11 cellular contexts compared by ENCODE assay signal in the genomic region with DNA sequence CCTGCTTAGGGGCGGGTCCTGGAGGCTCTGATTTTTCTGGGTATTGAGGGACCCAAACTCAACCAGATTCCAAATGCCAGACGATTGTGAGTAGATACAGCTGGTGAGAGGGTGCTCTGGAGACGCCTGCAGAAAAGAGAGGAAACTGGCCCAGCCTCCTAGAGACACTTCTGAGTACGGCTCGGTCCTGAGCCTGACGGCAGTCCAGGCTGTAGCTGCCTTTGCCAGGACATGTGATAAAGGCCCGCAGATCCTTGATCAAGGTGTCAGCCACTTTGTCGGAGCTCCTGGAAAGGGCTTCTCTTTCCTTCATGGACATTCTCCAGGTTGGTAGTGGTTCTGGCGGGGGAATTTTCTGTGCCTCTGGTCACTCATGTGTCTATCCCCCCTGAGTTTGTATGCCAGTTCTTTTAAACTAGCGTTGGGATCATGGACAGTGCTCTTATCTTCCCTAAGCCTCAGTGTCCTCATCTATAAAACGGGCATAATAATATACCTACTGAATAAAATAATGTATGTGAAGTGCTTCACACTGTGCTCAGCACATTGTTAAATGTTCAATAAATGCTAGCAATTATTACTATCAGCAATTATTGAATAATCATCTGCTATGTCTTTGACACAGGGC. TPM values are rescaled to one million over a fixed set of nuclear protein-coding genes. Genes with fewer than 3 reads are reported as not detected.
DNase-seq lines count a peak whose midpoint lies in the region; ATAC-seq and TF ChIP-seq lines count a peak whose summit lies in the region.
"Had no signal": no experiment of that assay in that cellular context is flagged by ENCODE, and none has a peak within 500 bp of the region (broad histone marks: within the 10 kb centered on the region; RNA-seq: fewer than 3 reads in every experiment).

No MANE protein-coding gene starts in this region.

- no peak overlapping the region for H3K4me2 ChIP-seq in mammary epithelial cell (ENCODE audit: insufficient read depth, low read depth, low read length)

- dilution Hi-C loops in mammary epithelial cell (cut with HindIII; ENCODE audit: low sequenced_read_pairs): no loop called here

- peaks cover 7 to 16% (median 11%) of the 10 kb centered on the region in 7 donors for H3K4me1 Mint-ChIP-seq in naive thymus-derived CD4-positive, alpha-beta T cell

- in situ Hi-C loops in mammary epithelial cell (cut with MboI; ENCODE audit: low sequenced_read_pairs in 2 of 2): no loop called here

- no peaks in the 10 kb centered on the region for H4K20me1 ChIP-seq in mammary epithelial cell (ENCODE audit: insufficient read depth, low read length)

- H3K27me3 ChIP-seq in breast epithelium (peaks cover 0 to 17% of the 10 kb centered on the region in 2 donors), mammary epithelial cell (ENCODE audit: insufficient read depth, low read length) (no peaks in the 10 kb centered on the region), aorta (ENCODE audit: control insufficient read depth in 1 of 2, insufficient read depth in 2 of 2, low read length in 1 of 2) (no peaks in the 10 kb centered on the region)
- H3K27me3 ChIP-seq in naive thymus-derived CD4-positive, alpha-beta T cell (ENCODE audit: control insufficient read depth in 2 of 2, insufficient read depth in 2 of 2, low read length in 2 of 2): peaks cover 2 to 4% of the 10 kb centered on the region in 2 donors

- no peak for ATAC-seq in naive thymus-derived CD4-positive, alpha-beta T cell
- no peak for ATAC-seq in aorta (ENCODE audit: low FRiP score)

- H3K27ac ChIP-seq in breast epithelium: no peak overlapping the region
- no peak overlapping the region for H3K27ac ChIP-seq in mammary epithelial cell (ENCODE audit: insufficient read depth, low read depth, low read length)
- H3K27ac ChIP-seq in naive thymus-derived CD4-positive, alpha-beta T cell (ENCODE audit: low read depth, low read length): no peak overlapping the region
- no peak overlapping the region for H3K27ac ChIP-seq in aorta (ENCODE audit: low read depth in 1 of 2, low read length in 2 of 2)
- H3K27ac ChIP-seq: tibial artery had no signal

- H3K4me1 ChIP-seq in breast epithelium (no peaks in the 10 kb centered on the region), mammary epithelial cell (ENCODE audit: insufficient read depth, low read length) (peaks cover 16% of the 10 kb centered on the region), aorta (ENCODE audit: control insufficient read depth in 1 of 2, insufficient read depth in 2 of 2, low read length in 2 of 2) (no peaks in the 10 kb centered on the region)
- no peaks in the 10 kb centered on the region for H3K4me1 ChIP-seq in naive thymus-derived CD4-positive, alpha-beta T cell (ENCODE audit: control insufficient read depth in 2 of 2, insufficient read depth in 2 of 2, low read length in 2 of 2)

- H3K36me3 ChIP-seq in breast epithelium (no peaks in the 10 kb centered on the region), mammary epithelial cell (ENCODE audit: insufficient read depth, low read length) (no peaks in the 10 kb centered on the region), aorta (ENCODE audit: control insufficient read depth in 1 of 2, insufficient read depth in 2 of 2, low read length in 1 of 2) (no peaks in the 10 kb centered on the region)
- no peaks in the 10 kb centered on the region for H3K36me3 ChIP-seq in naive thymus-derived CD4-positive, alpha-beta T cell (ENCODE audit: control insufficient read depth in 2 of 3, insufficient read depth in 3 of 3, low read length in 3 of 3)
- H3K36me3 ChIP-seq: tibial artery had no signal

- H3K9me3 Mint-ChIP-seq in naive thymus-derived CD4-positive, alpha-beta T cell: no peaks in the 10 kb centered on the region

- POLR2A ChIA-PET in naive thymus-derived CD4-positive, alpha-beta T cell (lab: Charles Lee): no interaction called here

- H3K36me3 Mint-ChIP-seq in naive thymus-derived CD4-positive, alpha-beta T cell: peaks cover 0 to 7% (median 0%) of the 10 kb centered on the region in 5 donors

- CTCF ChIA-PET in mammary epithelial cell (lab: Charles Lee; ENCODE audit: low non-redundant PET): no interaction called here
- CTCF ChIA-PET in naive thymus-derived CD4-positive, alpha-beta T cell (lab: Charles Lee): interaction anchor here (0.7 to 1.3 kb wide), 2 partner anchors 10 to 226 kb away, joined by 3 read pairs; no protein-coding TSS in a partner anchor

- H3K4me3 Mint-ChIP-seq in naive thymus-derived CD4-positive, alpha-beta T cell: peak overlapping the region in 8 of 10 donors; percentile 27 to 84 (median 78)

- no peaks in the 10 kb centered on the region for H3K79me2 ChIP-seq in mammary epithelial cell (ENCODE audit: insufficient read depth, low read length)

- H3K9me3 ChIP-seq in breast epithelium: no peaks in the 10 kb centered on the region
- H3K9me3 ChIP-seq in mammary epithelial cell (replicated peaks; ENCODE audit: insufficient read depth, low read length): no peaks in the 10 kb centered on the region
- H3K9me3 ChIP-seq in naive thymus-derived CD4-positive, alpha-beta T cell (ENCODE audit: control insufficient read depth in 2 of 3, low read length in 3 of 3): no peaks in the 10 kb centered on the region
- no peaks in the 10 kb centered on the region for H3K9me3 ChIP-seq in aorta (ENCODE audit: control insufficient read depth, low read length)
- H3K9me3 ChIP-seq: tibial artery had no signal

- no peak overlapping the region for H3K9ac ChIP-seq in mammary epithelial cell (ENCODE audit: insufficient read depth, low read length)

- intact Hi-C loops in breast epithelium (cut with DNase I; ENCODE audit: low total_unique reads): no loop called here
- intact Hi-C loops in mammary epithelial cell (cut with micrococcal nuclease): no loop called here
- intact Hi-C loops in naive thymus-derived CD4-positive, alpha-beta T cell (cut with micrococcal nuclease): no loop called here
- intact Hi-C loops in aorta (cut with DNase I): no loop called here

- peaks cover 48 to 79% (median 59%) of the 10 kb centered on the region in 5 donors for H3K27me3 Mint-ChIP-seq in naive thymus-derived CD4-positive, alpha-beta T cell

- TF ChIP-seq CTCF in breast epithelium (IDR thresholded peaks at IDR 0.05): no peak
- no peak for TF ChIP-seq CTCF in mammary epithelial cell (conservative IDR thresholded peaks at IDR 0.05 in 1 of 2, IDR thresholded peaks at IDR 0.05 in 1 of 2; ENCODE audit: extremely low read depth in 1 of 2, insufficient read depth in 1 of 2, low read depth in 1 of 2, low read length in 2 of 2)
- no peak for TF ChIP-seq CTCF in epithelial cell of esophagus (IDR thresholded peaks at IDR 0.05; ENCODE audit: insufficient read depth, low read depth, low read length, missing control alignments)

- WGBS in mammary epithelial cell (ENCODE audit: low coverage, missing lambda C conversion rate): 71% methylated on average over 10 of the region's 11 CpGs
- WGBS in aorta, 2 donors: 19 to 20% methylated on average over 11 of the region's 11 CpGs

- no peak overlapping the region for H3K27ac Mint-ChIP-seq in naive thymus-derived CD4-positive, alpha-beta T cell

- no peak overlapping the region for H2AFZ ChIP-seq in mammary epithelial cell (ENCODE audit: low read depth, low read length)

- no TSS peak for BruUV-seq in mammary epithelial cell (replicated peaks; lab: Mats Ljungman, UMichigan)

- no peak for TF ChIP-seq POLR2A in breast epithelium (IDR thresholded peaks at IDR 0.05)

- DNase-seq in breast epithelium (ENCODE audit: low spot score in 2 of 2): no peak
- DNase-seq in mammary epithelial cell: no peak
- no peak for DNase-seq in epithelial cell of esophagus (ENCODE audit: low read depth)
- DNase-seq in naive thymus-derived CD4-positive, alpha-beta T cell: no peak
- DNase-seq in aorta: no peak
- no peak for DNase-seq in NCI-H1417 (lab: John Stamatoyannopoulos, UW)
- no peak for DNase-seq in stimulated activated CD4-positive, alpha-beta T cell treated with anti-CD3 and anti-CD28 coated beads, Interleukin-2, amount 100 ng/mL, for 48 hours
- no peak for DNase-seq in NCI-H1436 (lab: John Stamatoyannopoulos, UW)
- DNase-seq: central memory CD4-positive, alpha-beta T cell; NCI-H446; tibial artery had no signal

- H3K4me3 ChIP-seq in breast epithelium (peak overlapping the region in 2 of 3 donors; percentile 24 to 53), mammary epithelial cell (replicated peaks in 1 of 3; ENCODE audit: insufficient read depth in 1 of 3, low read depth in 2 of 3, low read length in 3 of 3) (no peak overlapping the region), epithelial cell of esophagus (ENCODE audit: low read length) (peak overlapping the region; percentile 14), aorta (ENCODE audit: low read length in 2 of 2) (peak overlapping the region; percentile 14 to 27)
- H3K4me3 ChIP-seq in naive thymus-derived CD4-positive, alpha-beta T cell (ENCODE audit: low read length): peak overlapping the region; percentile 24

RNA-seq across cellular contexts. Expression of a gene that starts 42.4 kb away (rescaled TPM):
- total RNA-seq in breast epithelium: 10 to 100 TPM; 13.4 to 24.3 (median 15.1) TPM
- total RNA-seq in mammary epithelial cell: 10 to 100 TPM; 12.3 to 20.3 TPM
- polyA plus RNA-seq in mammary epithelial cell: 7.8 TPM
- polyA minus RNA-seq in mammary epithelial cell: 12.5 TPM
- total RNA-seq in naive thymus-derived CD4-positive, alpha-beta T cell: 10 to 100 TPM; 14.7 to 26.1 (median 17.6) TPM
- 10 to 100 TPM; 12.8 to 16.1 TPM for polyA plus RNA-seq in naive thymus-derived CD4-positive, alpha-beta T cell
- total RNA-seq in aorta: 10 to 100 TPM; 16.6 to 21.0 TPM
- polyA plus RNA-seq in aorta: 1 to 10 TPM; 4.4 to 5.0 TPM

Comparison
In these comparisons a context has a peak if more than half of its experiments do, and no peak if none do; other contexts are left out.
1. H3K4me3 ChIP-seq: peak in breast epithelium (2 of 3), epithelial cell of esophagus (single experiment), naive thymus-derived CD4-positive, alpha-beta T cell (single experiment) and aorta (2 of 2); none in mammary epithelial cell (0 of 3).